In the genomic region with DNA sequence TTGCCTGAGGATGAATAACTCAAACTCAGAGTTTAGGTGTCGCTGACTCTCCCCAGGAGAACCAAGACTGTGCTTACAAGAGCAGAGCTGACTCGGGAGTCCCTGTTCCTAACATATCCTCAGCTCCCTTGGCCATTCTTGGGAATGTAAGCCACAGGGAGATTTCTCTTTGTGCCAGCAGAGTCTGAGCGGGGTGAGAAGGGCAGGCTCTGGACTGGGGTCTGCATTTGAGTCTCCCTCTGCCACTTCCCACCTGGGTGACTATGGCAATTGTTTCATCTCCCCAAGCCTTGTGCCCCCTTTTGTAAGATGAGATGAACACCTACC, we compare ENCODE assay signal across 19 cellular contexts.
"Had no signal": no experiment of that assay in that cellular context is flagged by ENCODE, and none has a peak within 500 bp of the region (broad histone marks: within the 10 kb centered on the region; RNA-seq: fewer than 3 reads in every experiment).

No MANE protein-coding gene starts in this region.

- H3K27ac ChIP-seq: dorsolateral prefrontal cortex, parathyroid adenoma, SK-N-MC, thoracic aorta had no signal

- H3K27ac Mint-ChIP-seq: activated naive CD4-positive, alpha-beta T cell treated with anti-CD3 and anti-CD28 coated beads for 36 hours; activated naive CD8-positive, alpha-beta T cell treated with anti-CD3 and anti-CD28 coated beads, Interleukin-2, amount 50 U/mL, for 24 hours; activated T-helper 2 cell treated with anti-CD3 and anti-CD28 coated beads, Interferon-gamma antibody, Interleukin-2, Interleukin-4, amounts not matched to agents 10 μg/mL and 5 μg/mL and 100 μg/mL, durations not matched to agents 14 hours and 24 hours and 36 hours; endodermal cell had no signal

- H3K4me3 Mint-ChIP-seq: activated naive CD4-positive, alpha-beta T cell treated with anti-CD3 and anti-CD28 coated beads for 36 hours; activated naive CD8-positive, alpha-beta T cell treated with anti-CD3 and anti-CD28 coated beads, Interleukin-2, amount 50 U/mL, for 24 hours; endodermal cell; stimulated activated naive CD8-positive, alpha-beta T cell treated with anti-CD3 and anti-CD28 coated beads, Interleukin-15, amount 100 ng/mL, for 72 hours had no signal

- H3K4me1 Mint-ChIP-seq: activated naive CD8-positive, alpha-beta T cell treated with anti-CD3 and anti-CD28 coated beads, Interleukin-2, amount 50 U/mL, for 24 hours; endodermal cell; stimulated activated naive CD8-positive, alpha-beta T cell treated with anti-CD3 and anti-CD28 coated beads, Interleukin-15, amount 100 ng/mL, for 72 hours had no signal

- H3K9me3 ChIP-seq: ascending aorta, sigmoid colon, thoracic aorta had no signal

- H3K4me3 ChIP-seq: ascending aorta, dorsolateral prefrontal cortex, sigmoid colon, SK-N-MC, thoracic aorta had no signal

- H3K27me3 ChIP-seq: ascending aorta, dorsolateral prefrontal cortex, sigmoid colon had no signal

- H3K9ac ChIP-seq: parathyroid adenoma had no signal

- H2AFZ ChIP-seq: parathyroid adenoma had no signal

- H3K4me1 ChIP-seq: parathyroid adenoma had no signal

- ATAC-seq: activated naive CD8-positive, alpha-beta T cell treated with anti-CD3 and anti-CD28 coated beads, Interleukin-2, amount 50 U/mL, for 24 hours; stimulated activated naive CD8-positive, alpha-beta T cell treated with anti-CD3 and anti-CD28 coated beads, Interleukin-15, amount 100 ng/mL, for 72 hours had no signal

- H3K79me2 ChIP-seq: parathyroid adenoma had no signal

- DNase-seq: activated CD4-positive, alpha-beta T cell treated with anti-CD3 and anti-CD28 coated beads for 1 hour; activated CD4-positive, alpha-beta T cell treated with anti-CD3 and anti-CD28 coated beads, Interleukin-2, amount 50 U/mL, for 4 hours; activated naive CD4-positive, alpha-beta T cell treated with anti-CD3 and anti-CD28 coated beads for 36 hours; activated naive CD8-positive, alpha-beta T cell treated with anti-CD3 and anti-CD28 coated beads, Interleukin-2, amount 50 U/mL, for 24 hours; dorsolateral prefrontal cortex; endodermal cell; erythroblast; kidney glomerular epithelial cell; midbrain; sigmoid colon; stimulated activated CD4-positive, alpha-beta T cell treated with anti-CD3 and anti-CD28 coated beads, Interleukin-1b, Interleukin-23, amount 100 ng/mL, for 48 hours; stimulated activated naive CD8-positive, alpha-beta T cell treated with anti-CD3 and anti-CD28 coated beads, Interleukin-15, amount 100 ng/mL, for 72 hours; T-helper 1 cell; T1000 had no signal

- H3K9me3 Mint-ChIP-seq: activated naive CD4-positive, alpha-beta T cell treated with anti-CD3 and anti-CD28 coated beads for 36 hours; activated naive CD8-positive, alpha-beta T cell treated with anti-CD3 and anti-CD28 coated beads, Interleukin-2, amount 50 U/mL, for 24 hours; activated T-helper 2 cell treated with anti-CD3 and anti-CD28 coated beads, Interferon-gamma antibody, Interleukin-2, Interleukin-4, amounts not matched to agents 10 μg/mL and 5 μg/mL and 100 μg/mL, durations not matched to agents 14 hours and 24 hours and 36 hours; endodermal cell; stimulated activated naive CD8-positive, alpha-beta T cell treated with anti-CD3 and anti-CD28 coated beads, Interleukin-15, amount 100 ng/mL, for 72 hours had no signal

- H3K36me3 ChIP-seq: ascending aorta, sigmoid colon, thoracic aorta had no signal

- H3K27me3 Mint-ChIP-seq: activated naive CD8-positive, alpha-beta T cell treated with anti-CD3 and anti-CD28 coated beads, Interleukin-2, amount 50 U/mL, for 24 hours had no signal
